Comparison of ENCODE assay signal across 9 cellular contexts in genomic region chr7:27192546-27193334, GRCh38. TPM values are rescaled to one million over a fixed set of nuclear protein-coding genes. Genes with fewer than 3 reads are reported as not detected.
DNase-seq lines count a peak whose midpoint lies in the region; ATAC-seq, FAIRE-seq and TF ChIP-seq lines count a peak whose summit lies in the region.
"Had no signal": no experiment of that assay in that cellular context is flagged by ENCODE, and none has a peak within 500 bp of the region (broad histone marks: within the 10 kb centered on the region; RNA-seq: fewer than 3 reads in every experiment).

No MANE protein-coding gene starts in this region.

- POLR2A ChIA-PET in CD4-positive, alpha-beta memory T cell (lab: Charles Lee; ENCODE audit: partially characterized antibody): interaction anchor here (1.3 kb wide), 2 partner anchors 20 to 43 kb away, joined by 3 to 4 read pairs; no protein-coding TSS in a partner anchor
- POLR2A ChIA-PET in A673 (lab: Charles Lee; ENCODE audit: low non-redundant PET): no interaction called here

- no peak for DNase-seq in CD4-positive, alpha-beta memory T cell
- peak; percentile 65 for DNase-seq in NOMO-1 treated with dmso at 0.1 percent for 144 hours (lab: John Stamatoyannopoulos, UW; ENCODE audit: unreplicated experiment)
- no peak for DNase-seq in fibroblast of mammary gland (ENCODE audit: low read depth)
- peak in 2 of 6 donors; percentile 16 to 67 for DNase-seq in pancreas
- no peak for DNase-seq in LoVo (ENCODE audit: low spot score)
- no peak for DNase-seq in NCI-H1048 (lab: John Stamatoyannopoulos, UW)
- DNase-seq in A673 (ENCODE audit: low spot score): no peak
- DNase-seq: NCI-H1092 had no signal

- peaks cover 0 to 6% (median under 1%) of the 10 kb centered on the region in 8 donors for H3K9me3 Mint-ChIP-seq in CD4-positive, alpha-beta memory T cell

- H3K9me3 ChIP-seq in CD4-positive, alpha-beta memory T cell (ENCODE audit: control insufficient read depth in 1 of 2, low read length in 2 of 2): no peaks in the 10 kb centered on the region
- H3K9me3 ChIP-seq in pancreas (no peaks in the 10 kb centered on the region), A673 (ENCODE audit: low read depth, low read length, poor library complexity, severe bottlenecking) (no peaks in the 10 kb centered on the region)

- H3K4me1 ChIP-seq in CD4-positive, alpha-beta memory T cell (ENCODE audit: insufficient read depth, low read length): peaks cover 42% of the 10 kb centered on the region
- H3K4me1 ChIP-seq in pancreas: peaks cover 0 to 14% (median 0%) of the 10 kb centered on the region in 3 donors
- no peaks in the 10 kb centered on the region for H3K4me1 ChIP-seq in A673 (ENCODE audit: insufficient read depth, low read length, poor library complexity, severe bottlenecking)

- CTCF ChIA-PET in CD4-positive, alpha-beta memory T cell (lab: Charles Lee; ENCODE audit: partially characterized antibody): interaction anchor here (1.2 to 1.3 kb wide), 2 partner anchors 14 to 15 kb away, joined by 3 to 4 read pairs; no protein-coding TSS in a partner anchor
- CTCF ChIA-PET in A673 (lab: Charles Lee): interaction anchor here (0.6 kb wide), 1 partner anchor 787 kb away, joined by 3 read pairs; no protein-coding TSS in a partner anchor

- peak; percentile 41 to 63 (median 48) for ATAC-seq in pancreas
- no peak for ATAC-seq in GM19452 (IDR thresholded peaks at IDR 0.05; ENCODE audit: unreplicated experiment)

- WGBS in pancreas, 2 donors: 4 to 5% methylated on average over 76 to 78 of the region's 78 CpGs

- peaks cover 17 to 57% (median 30%) of the 10 kb centered on the region in 4 donors for H3K4me1 Mint-ChIP-seq in CD4-positive, alpha-beta memory T cell

- no peaks in the 10 kb centered on the region for H3K36me3 Mint-ChIP-seq in CD4-positive, alpha-beta memory T cell

- peaks cover 68 to 78% of the 10 kb centered on the region in 2 donors for H3K27me3 Mint-ChIP-seq in CD4-positive, alpha-beta memory T cell

- TF ChIP-seq CTCF in fibroblast of mammary gland (conservative IDR thresholded peaks at IDR 0.05; ENCODE audit: control insufficient read depth, insufficient read depth, low read depth, low read length) (no peak), pancreas (IDR thresholded peaks at IDR 0.05) (no peak), A673 (conservative IDR thresholded peaks at IDR 0.05; ENCODE audit: low read depth, low read length) (no peak)

- intact Hi-C loops in CD4-positive, alpha-beta memory T cell (cut with micrococcal nuclease): loop anchor here (10.0 kb wide), 1 partner anchor 982 kb away; no protein-coding TSS in a partner anchor
- intact Hi-C loops in pancreas (cut with DNase I) (loop anchor here in 2 of 3 donors (10.0 kb wide), 2 partner anchors 732 to 832 kb away; no protein-coding TSS in a partner anchor), A673 (cut with micrococcal nuclease; ENCODE audit: unreplicated experiment) (no loop called here)

- H3K27me3 ChIP-seq in CD4-positive, alpha-beta memory T cell (ENCODE audit: insufficient read depth, low read length): peaks cover 86% of the 10 kb centered on the region
- peaks cover 4 to 90% (median 40%) of the 10 kb centered on the region in 4 donors for H3K27me3 ChIP-seq in pancreas
- H3K27me3 ChIP-seq in A673 (replicated peaks; ENCODE audit: insufficient read depth, low read depth, low read length, poor library complexity): peaks cover 99% of the 10 kb centered on the region

- no peaks in the 10 kb centered on the region for H3K36me3 ChIP-seq in CD4-positive, alpha-beta memory T cell (ENCODE audit: insufficient read depth, low read length)
- H3K36me3 ChIP-seq in pancreas: no peaks in the 10 kb centered on the region
- no peaks in the 10 kb centered on the region for H3K36me3 ChIP-seq in A673 (ENCODE audit: insufficient read depth, low read length, poor library complexity, severe bottlenecking)

- peak overlapping the region in 2 of 7 donors; percentile 7 to 44 for H3K27ac Mint-ChIP-seq in CD4-positive, alpha-beta memory T cell

- H3K4me3 Mint-ChIP-seq in CD4-positive, alpha-beta memory T cell: peak overlapping the region; percentile 36 to 81 (median 73)

- peak overlapping the region in 1 of 2 donors; percentile 21 for H3K4me3 ChIP-seq in CD4-positive, alpha-beta memory T cell (ENCODE audit: low read length in 2 of 2)
- H3K4me3 ChIP-seq in fibroblast of mammary gland (ENCODE audit: control insufficient read depth, low read depth, low read length): peak overlapping the region; percentile 25
- H3K4me3 ChIP-seq in pancreas: peak overlapping the region; percentile 5 to 41 (median 12)
- H3K4me3 ChIP-seq in A673 (ENCODE audit: low read depth, low read length, poor library complexity, severe bottlenecking): no peak overlapping the region

- no TSS peak for BruUV-seq in A673 (replicated peaks; lab: Mats Ljungman, UMichigan)

- H3K27ac ChIP-seq in CD4-positive, alpha-beta memory T cell (ENCODE audit: low read depth, low read length): no peak overlapping the region
- H3K27ac ChIP-seq in pancreas (no peak overlapping the region), A673 (ENCODE audit: low read depth, low read length, poor library complexity, severe bottlenecking) (no peak overlapping the region)

- no peak for FAIRE-seq in pancreas (lab: Jason Lieb, UNC)

RNA-seq across cellular contexts. Expression of gene HOXA13, which starts 7.2 kb away (rescaled TPM):
- total RNA-seq in CD4-positive, alpha-beta memory T cell: not detected
- polyA plus RNA-seq in CD4-positive, alpha-beta memory T cell: not detected
- total RNA-seq in pancreas (under 1 TPM in 1 of 6 donors, not detected in 5; 0.03 TPM), A673 (2021) (not detected in 2 replicates)
- not detected for polyA plus RNA-seq in pancreas

RNA-seq across cellular contexts. Expression of gene HOXA11, which starts 7.7 kb away (rescaled TPM):
- total RNA-seq in CD4-positive, alpha-beta memory T cell: not detected
- not detected for polyA plus RNA-seq in CD4-positive, alpha-beta memory T cell
- total RNA-seq in pancreas: not detected
- not detected for polyA plus RNA-seq in pancreas
- total RNA-seq in A673 (2021): not detected in 2 replicates

RNA-seq across cellular contexts. Expression of gene HOXA10, which starts 18.6 kb away (rescaled TPM):
- total RNA-seq in CD4-positive, alpha-beta memory T cell: not detected
- polyA plus RNA-seq in CD4-positive, alpha-beta memory T cell: not detected
- total RNA-seq in pancreas: under 1 TPM in 4 of 6 donors, not detected in 2; 0.09 to 0.18 (median 0.14) TPM
- polyA plus RNA-seq in pancreas: not detected
- not detected in 2 replicates for total RNA-seq in A673 (2021)

RNA-seq across cellular contexts. Expression of gene HOXA9, which starts 27.4 kb away (rescaled TPM):
- total RNA-seq in CD4-positive, alpha-beta memory T cell: not detected
- polyA plus RNA-seq in CD4-positive, alpha-beta memory T cell: not detected
- total RNA-seq in pancreas (under 1 TPM in 1 of 6 donors, not detected in 5; 0.13 TPM), A673 (2021) (not detected in 2 replicates)
- polyA plus RNA-seq in pancreas: under 1 TPM in 1 of 2 donors, not detected in 1; 0.09 TPM

RNA-seq across cellular contexts. Expression of gene HOXA7, which starts 36.3 kb away (rescaled TPM):
- total RNA-seq in CD4-positive, alpha-beta memory T cell: not detected
- not detected for polyA plus RNA-seq in CD4-positive, alpha-beta memory T cell
- total RNA-seq in pancreas (under 1 TPM in 3 of 6 donors, not detected in 3; 0.06 to 0.19 (median 0.17) TPM), A673 (2021) (0.56 and 1.5 TPM in 2 replicates)
- under 1 TPM; 0.15 to 0.49 TPM for polyA plus RNA-seq in pancreas
